Comparison of ENCODE assay signal across 14 cellular contexts in genomic region chr5:124867064-124867707, GRCh38.
A peak's percentile ranks its signal among the peaks of the same experiment; 100 is the strongest.
DNase-seq lines count a peak whose midpoint lies in the region; ATAC-seq and TF ChIP-seq lines count a peak whose summit lies in the region.
"Had no signal": no experiment of that assay in that cellular context is flagged by ENCODE, and none has a peak within 500 bp of the region (broad histone marks: within the 10 kb centered on the region; RNA-seq: fewer than 3 reads in every experiment).

No MANE protein-coding gene starts in this region.

- H3K4me1 Mint-ChIP-seq in nephron = peaks cover 56% of the 10 kb centered on the region

- no peak for ATAC-seq in GM19023 (IDR thresholded peaks at IDR 0.05; ENCODE audit: unreplicated experiment)
- ATAC-seq: activated CD8-positive, alpha-beta T cell treated with anti-CD3 and anti-CD28 coated beads for 36 hours; activated naive CD4-positive, alpha-beta T cell treated with anti-CD3 and anti-CD28 coated beads, Interleukin-2, amount 50 U/mL, for 72 hours; esophagus mucosa had no signal

- peak overlapping the region; percentile 41 to 72 (median 43) for H3K27ac Mint-ChIP-seq in nephron
- H3K27ac Mint-ChIP-seq: activated CD8-positive, alpha-beta T cell treated with anti-CD3 and anti-CD28 coated beads for 36 hours; activated naive CD4-positive, alpha-beta T cell treated with anti-CD3 and anti-CD28 coated beads, Interleukin-2, amount 50 U/mL, for 72 hours had no signal

- H3K36me3 Mint-ChIP-seq in nephron (ENCODE audit: low read depth) = no peaks in the 10 kb centered on the region
- H3K36me3 Mint-ChIP-seq: activated naive CD4-positive, alpha-beta T cell treated with anti-CD3 and anti-CD28 coated beads, Interleukin-2, amount 50 U/mL, for 72 hours had no signal

- peaks cover 4% of the 10 kb centered on the region for H3K27me3 Mint-ChIP-seq in nephron (ENCODE audit: low read depth)
- H3K27me3 Mint-ChIP-seq: activated CD8-positive, alpha-beta T cell treated with anti-CD3 and anti-CD28 coated beads for 36 hours had no signal

- H3K9me3 Mint-ChIP-seq in nephron = no peaks in the 10 kb centered on the region
- H3K9me3 Mint-ChIP-seq: activated CD8-positive, alpha-beta T cell treated with anti-CD3 and anti-CD28 coated beads for 36 hours had no signal

- DNase-seq in AG09309 (ENCODE audit: low read depth) = peak; percentile 85
- peak; percentile 95 for DNase-seq in LHCN-M2 (ENCODE audit: low read depth)
- peak; percentile 63 for DNase-seq in dedifferentiated amniotic fluid mesenchymal stem cell (ENCODE audit: extremely low spot score)
- DNase-seq in retina = no peak
- DNase-seq in amygdala (lab: John Stamatoyannopoulos, UW) = no peak
- no peak for DNase-seq in ecto neural progenitor cell (ENCODE audit: low spot score)
- DNase-seq: activated CD8-positive, alpha-beta T cell treated with anti-CD3 and anti-CD28 coated beads for 36 hours; left cardiac atrium; NCI-H524 had no signal

- H3K4me3 Mint-ChIP-seq in nephron = no peak overlapping the region
- H3K4me3 Mint-ChIP-seq: activated CD8-positive, alpha-beta T cell treated with anti-CD3 and anti-CD28 coated beads for 36 hours had no signal

- no peak overlapping the region for H3K4me3 ChIP-seq in AG09309 (ENCODE audit: control insufficient read depth, low read depth, low read length)
- H3K4me3 ChIP-seq: BLaER1 had no signal

- no peak for TF ChIP-seq CTCF in AG09309 (IDR thresholded peaks at IDR 0.05; ENCODE audit: control insufficient read depth, insufficient read depth, low read depth, low read length, missing control alignments)
- no peak for TF ChIP-seq CTCF in nephron (IDR thresholded peaks at IDR 0.05; ENCODE audit: unreplicated experiment in 3 of 3)

Comparison
In these comparisons a context has a peak if more than half of its experiments do, and no peak if none do; other contexts are left out.
1. DNase-seq: peak in AG09309 (single experiment), LHCN-M2 (single experiment) and dedifferentiated amniotic fluid mesenchymal stem cell (single experiment); none in retina (single experiment), amygdala (0 of 56) and ecto neural progenitor cell (single experiment).